Comparison of ENCODE assay signal across 22 cellular contexts in the genomic region with DNA sequence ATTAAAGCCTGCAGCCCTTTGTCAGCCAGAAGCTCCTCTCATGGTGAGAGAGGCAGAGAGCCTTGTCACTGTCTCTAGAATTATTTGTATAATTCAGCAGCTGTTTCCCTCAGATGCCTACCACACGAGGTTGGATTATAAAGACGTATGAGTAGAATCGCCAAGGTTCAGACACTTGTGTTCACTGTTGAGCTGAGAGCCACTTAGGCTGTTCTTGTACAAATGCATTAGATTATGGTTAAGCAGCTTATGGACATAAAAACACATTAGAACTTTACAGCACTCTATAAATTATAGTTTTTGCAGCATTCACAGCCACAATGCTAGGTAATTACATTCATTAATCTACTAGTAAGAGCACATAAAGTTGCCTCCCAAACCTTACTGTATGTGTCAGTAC.
DNase-seq lines count a peak whose midpoint lies in the region; ATAC-seq, FAIRE-seq and TF ChIP-seq lines count a peak whose summit lies in the region.
"Had no signal": no experiment of that assay in that cellular context is flagged by ENCODE, and none has a peak within 500 bp of the region (broad histone marks: within the 10 kb centered on the region; RNA-seq: fewer than 3 reads in every experiment).

No MANE protein-coding gene starts in this region.

- TF ChIP-seq RAD21 in HepG2 (CRISPR knock-in tag; IDR thresholded peaks at IDR 0.05): no peak

- H4K20me1 ChIP-seq in mammary epithelial cell (ENCODE audit: insufficient read depth, low read length) (no peaks in the 10 kb centered on the region), HepG2 (ENCODE audit: insufficient read depth, low read length) (no peaks in the 10 kb centered on the region)

- ATAC-seq in memory B cell (ENCODE audit: low read depth): peak; percentile 45
- no peak for ATAC-seq in HepG2
- ATAC-seq: activated CD4-positive, alpha-beta T cell treated with anti-CD3 and anti-CD28 coated beads for 36 hours; psoas muscle had no signal

- no peak overlapping the region for H3K4me3 Mint-ChIP-seq in memory B cell
- H3K4me3 Mint-ChIP-seq: activated CD4-positive, alpha-beta T cell treated with anti-CD3 and anti-CD28 coated beads for 36 hours; nephron had no signal

- in situ Hi-C loops in mammary epithelial cell (cut with MboI; ENCODE audit: low sequenced_read_pairs in 2 of 2) (no loop called here), HepG2 (cut with HindIII; ENCODE audit: extremely low pct_ligation_motif_present, low pct_unique_long_range_greater_than_20kb) (no loop called here)

- DNase-seq in NAMALWA (ENCODE audit: low spot score) (peak; percentile 59), NCI-H2029 (lab: John Stamatoyannopoulos, UW) (peak; percentile 80), NCI-H526 treated with DMSO at 0.1 percent for 48 hours (lab: John Stamatoyannopoulos, UW) (peak; percentile 37), memory B cell (ENCODE audit: low spot score in 2 of 2) (no peak), dedifferentiated amniotic fluid mesenchymal stem cell (ENCODE audit: extremely low spot score) (no peak), mammary epithelial cell (no peak), lower leg skin (ENCODE audit: low spot score in 2 of 2) (no peak), HepG2 (ENCODE audit: low spot score) (no peak)
- DNase-seq: activated CD4-positive, alpha-beta T cell treated with anti-CD3 and anti-CD28 coated beads for 36 hours; activated CD8-positive, alpha-beta memory T cell treated with anti-CD3 and anti-CD28 coated beads, Interleukin-2, amount 50 U/mL, for 4 hours; activated gamma-delta T cell treated with Interleukin-2 at 50 U/mL for 16 hours; BE2C; GM23248; hippocampal formation; kidney; psoas muscle; Right ventricle myocardium superior; stimulated activated naive CD4-positive, alpha-beta T cell treated with Interleukin-2 at 50 U/mL for 16 hours; transverse colon had no signal

- WGBS in mammary epithelial cell (ENCODE audit: low coverage, missing lambda C conversion rate): 69% methylated on average over 3 of the region's 3 CpGs
- WGBS in lower leg skin, 2 donors: 79 to 85% methylated on average over 3 of the region's 3 CpGs
- WGBS in HepG2 (ENCODE audit: low lambda C conversion rate): 11% methylated on average over 3 of the region's 3 CpGs

- peak overlapping the region; percentile 24 for H3K27ac Mint-ChIP-seq in memory B cell
- H3K27ac Mint-ChIP-seq: activated CD4-positive, alpha-beta T cell treated with anti-CD3 and anti-CD28 coated beads for 36 hours; nephron had no signal

- H3K27ac ChIP-seq in mammary epithelial cell (ENCODE audit: insufficient read depth, low read depth, low read length) (no peak overlapping the region), HepG2 (ENCODE audit: extremely low read length, insufficient read depth, low read length) (no peak overlapping the region)
- H3K27ac ChIP-seq: ascending aorta, GM23248, psoas muscle, transverse colon had no signal

- no peaks in the 10 kb centered on the region for H3K27me3 Mint-ChIP-seq in memory B cell
- H3K27me3 Mint-ChIP-seq: activated CD4-positive, alpha-beta T cell treated with anti-CD3 and anti-CD28 coated beads for 36 hours had no signal

- H3K36me3 Mint-ChIP-seq in memory B cell: peaks cover 5% of the 10 kb centered on the region

- H3K4me1 Mint-ChIP-seq in memory B cell: peaks cover 30% of the 10 kb centered on the region
- H3K4me1 Mint-ChIP-seq: activated CD4-positive, alpha-beta T cell treated with anti-CD3 and anti-CD28 coated beads for 36 hours had no signal

- H3K4me1 ChIP-seq in mammary epithelial cell (ENCODE audit: insufficient read depth, low read length) (no peaks in the 10 kb centered on the region), HepG2 (ENCODE audit: insufficient read depth, low read length) (no peaks in the 10 kb centered on the region)
- H3K4me1 ChIP-seq: ascending aorta, psoas muscle had no signal

- H3K9ac ChIP-seq in mammary epithelial cell (ENCODE audit: insufficient read depth, low read length) (no peak overlapping the region), HepG2 (ENCODE audit: insufficient read depth, low read depth, low read length) (no peak overlapping the region)
- H3K9ac ChIP-seq: GM23248 had no signal

- H3K27me3 ChIP-seq in mammary epithelial cell (ENCODE audit: insufficient read depth, low read length): no peaks in the 10 kb centered on the region
- no peaks in the 10 kb centered on the region for H3K27me3 ChIP-seq in HepG2 (ENCODE audit: control insufficient read depth in 1 of 2, insufficient read depth in 2 of 2, low read length in 2 of 2)
- H3K27me3 ChIP-seq: ascending aorta, BE2C, transverse colon had no signal

- H3K4me3 ChIP-seq in mammary epithelial cell (replicated peaks in 1 of 3; ENCODE audit: insufficient read depth in 1 of 3, low read depth in 2 of 3, low read length in 3 of 3) (no peak overlapping the region), lower leg skin (ENCODE audit: low read depth, poor library complexity, severe bottlenecking) (no peak overlapping the region), HepG2 (replicated peaks in 1 of 3; ENCODE audit: insufficient read depth in 1 of 3, low read depth in 2 of 3, low read length in 3 of 3) (no peak overlapping the region)
- H3K4me3 ChIP-seq: ascending aorta, GM23248, psoas muscle, transverse colon had no signal

- TF ChIP-seq CTCF in mammary epithelial cell (conservative IDR thresholded peaks at IDR 0.05 in 1 of 2, IDR thresholded peaks at IDR 0.05 in 1 of 2; ENCODE audit: extremely low read depth in 1 of 2, insufficient read depth in 1 of 2, low read depth in 1 of 2, low read length in 2 of 2) (no peak), lower leg skin (IDR thresholded peaks at IDR 0.05) (no peak), HepG2 (CRISPR knock-in tag; IDR thresholded peaks at IDR 0.05) (no peak)

- no peak for FAIRE-seq in HepG2 (lab: Jason Lieb, UNC)
- FAIRE-seq: endometrium, kidney had no signal

- POLR2A ChIA-PET in HepG2 (lab: Yijun Ruan, JAX): no interaction called here

- H3K9me3 ChIP-seq in mammary epithelial cell (replicated peaks; ENCODE audit: insufficient read depth, low read length) (peaks cover 12% of the 10 kb centered on the region), HepG2 (ENCODE audit: low read length) (no peaks in the 10 kb centered on the region)
- H3K9me3 ChIP-seq: ascending aorta, BE2C, psoas muscle, transverse colon had no signal

- no peaks in the 10 kb centered on the region for H3K9me3 Mint-ChIP-seq in memory B cell
- H3K9me3 Mint-ChIP-seq: nephron had no signal

- H3K36me3 ChIP-seq in mammary epithelial cell (ENCODE audit: insufficient read depth, low read length) (no peaks in the 10 kb centered on the region), HepG2 (replicated peaks in 1 of 2; ENCODE audit: control insufficient read depth in 1 of 2, insufficient read depth in 2 of 2, low read length in 2 of 2) (no peaks in the 10 kb centered on the region)
- H3K36me3 ChIP-seq: ascending aorta, BE2C, transverse colon had no signal

- H3K4me2 ChIP-seq in mammary epithelial cell (ENCODE audit: insufficient read depth, low read depth, low read length): no peak overlapping the region
- no peak overlapping the region for H3K4me2 ChIP-seq in HepG2 (ENCODE audit: low read depth, low read length)

- dilution Hi-C loops in mammary epithelial cell (cut with HindIII; ENCODE audit: low sequenced_read_pairs): no loop called here

- H3K79me2 ChIP-seq in mammary epithelial cell (ENCODE audit: insufficient read depth, low read length) (no peaks in the 10 kb centered on the region), HepG2 (ENCODE audit: insufficient read depth, low read length) (no peaks in the 10 kb centered on the region)

- H2AFZ ChIP-seq in mammary epithelial cell (ENCODE audit: low read depth, low read length): no peak overlapping the region
- H2AFZ ChIP-seq in HepG2 (ENCODE audit: low read length): no peak overlapping the region
- H2AFZ ChIP-seq: GM23248 had no signal

- intact Hi-C loops in mammary epithelial cell (cut with micrococcal nuclease) (no loop called here), lower leg skin (cut with DNase I; ENCODE audit: low total_unique reads) (no loop called here), HepG2 (cut with micrococcal nuclease; ENCODE audit: unreplicated experiment) (no loop called here)

- no peak for TF ChIP-seq POLR2A in lower leg skin (IDR thresholded peaks at IDR 0.05)
- TF ChIP-seq POLR2A in HepG2 (IDR thresholded peaks at IDR 0.05; ENCODE audit: insufficient read depth in 1 of 2, low read depth in 2 of 2, low read length in 2 of 2): no peak

- BruUV-seq in mammary epithelial cell (replicated peaks; lab: Mats Ljungman, UMichigan): no TSS peak
- BruUV-seq in HepG2 (replicated peaks; lab: Mats Ljungman, UMichigan): no TSS peak

- CTCF ChIA-PET in mammary epithelial cell (lab: Charles Lee; ENCODE audit: low non-redundant PET) (no interaction called here), HepG2 (lab: Yijun Ruan, JAX; ENCODE audit: low intra/inter-chr PET ratio, low total read pairs) (no interaction called here)

- no peak for TF ChIP-seq EP300 in HepG2 (IDR thresholded peaks at IDR 0.05; ENCODE audit: low read depth in 2 of 2, low read length in 2 of 2)
- TF ChIP-seq EP300 in HepG2 (CRISPR knock-in tag; IDR thresholded peaks at IDR 0.05; ENCODE audit: borderline replicate concordance): no peak

TF ChIP-seq in HepG2, 621 proteins besides CTCF, POLR2A, EP300 and RAD21 (continues in another document):
- TF ChIP-seq ZNF451 (CRISPR knock-in tag; IDR thresholded peaks at IDR 0.05) (no peak), HCFC1 (IDR thresholded peaks at IDR 0.05; ENCODE audit: low read depth, low read length) (no peak), POLR2AphosphoS5 (IDR thresholded peaks at IDR 0.05; ENCODE audit: low read depth, low read length) (no peak), NFATC3 (CRISPR knock-in tag; IDR thresholded peaks at IDR 0.05) (no peak), PBX2 (CRISPR knock-in tag; IDR thresholded peaks at IDR 0.05) (no peak), ZNF616 (CRISPR knock-in tag; IDR thresholded peaks at IDR 0.05; ENCODE audit: low read depth) (no peak)
- TF ChIP-seq, protein P1, sequence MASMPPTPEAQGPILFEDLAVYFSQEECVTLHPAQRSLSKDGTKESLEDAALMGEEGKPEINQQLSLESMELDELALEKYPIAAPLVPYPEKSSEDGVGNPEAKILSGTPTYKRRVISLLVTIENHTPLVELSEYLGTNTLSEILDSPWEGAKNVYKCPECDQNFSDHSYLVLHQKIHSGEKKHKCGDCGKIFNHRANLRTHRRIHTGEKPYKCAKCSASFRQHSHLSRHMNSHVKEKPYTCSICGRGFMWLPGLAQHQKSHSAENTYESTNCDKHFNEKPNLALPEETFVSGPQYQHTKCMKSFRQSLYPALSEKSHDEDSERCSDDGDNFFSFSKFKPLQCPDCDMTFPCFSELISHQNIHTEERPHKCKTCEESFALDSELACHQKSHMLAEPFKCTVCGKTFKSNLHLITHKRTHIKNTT (CRISPR knock-in tag; IDR thresholded peaks at IDR 0.05): no peak

Comparison
In these comparisons a context has a peak if more than half of its experiments do, and no peak if none do; other contexts are left out.
1. DNase-seq: peak in NAMALWA (single experiment), NCI-H2029 (single experiment) and NCI-H526 treated with DMSO at 0.1 percent for 48 hours (single experiment); none in memory B cell (0 of 2), dedifferentiated amniotic fluid mesenchymal stem cell (single experiment), mammary epithelial cell (single experiment), lower leg skin (0 of 2) and HepG2 (single experiment).